Comparison of ENCODE assay signal across 15 cellular contexts in the genomic region with DNA sequence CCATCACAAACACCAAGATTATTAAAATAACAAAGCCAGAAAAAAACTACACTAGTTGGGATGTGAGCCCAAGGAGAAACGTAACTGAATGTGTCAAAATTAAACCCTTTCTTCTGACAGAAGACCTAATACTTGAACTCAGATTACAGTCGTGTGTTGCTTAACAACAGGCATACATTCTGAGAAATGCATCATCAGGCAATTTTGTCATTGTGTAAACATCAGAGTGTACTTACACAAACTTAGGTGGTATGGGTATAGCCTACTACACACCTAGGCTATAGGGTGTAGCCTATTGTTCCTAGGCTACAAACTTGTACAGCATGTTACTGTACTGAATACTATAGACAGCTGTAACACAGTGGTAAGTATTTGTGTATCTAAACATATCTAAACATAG.
"Had no signal": no experiment of that assay in that cellular context is flagged by ENCODE, and none has a peak within 500 bp of the region (broad histone marks: within the 10 kb centered on the region; RNA-seq: fewer than 3 reads in every experiment).

No MANE protein-coding gene starts in this region.

- H3K36me3 ChIP-seq: uterus had no signal

- H3K4me3 ChIP-seq: left ventricle myocardium inferior, tibial nerve, uterus had no signal

- H3K9me3 ChIP-seq: left ventricle myocardium inferior, tibial nerve, uterus had no signal

- H3K27me3 ChIP-seq: tibial nerve, uterus had no signal

- ATAC-seq: naive thymus-derived CD8-positive, alpha-beta T cell; stimulated activated naive B cell treated with anti-CD40 and anti-IgM and Interleukin-4, amounts not matched to agents 10 μg/mL and 1 μg/mL and 100 μg/mL, for 72 hours had no signal

- H3K27ac ChIP-seq: left ventricle myocardium inferior, tibial nerve had no signal

- H3K4me1 ChIP-seq: uterus had no signal

- FAIRE-seq: endothelial cell of umbilical vein, kidney had no signal

- DNase-seq: activated CD4-positive, alpha-beta T cell treated with anti-CD3 and anti-CD28 coated beads, Interleukin-2, amount 50 U/mL, for 48 hours; activated effector memory CD4-positive, alpha-beta T cell treated with Interleukin-2 at 50 U/mL for 16 hours; amniotic stem cell; effector CD8-positive, alpha-beta T cell; kidney; left ventricle myocardium inferior; naive thymus-derived CD8-positive, alpha-beta T cell; posterior cingulate gyrus; retina; stimulated activated CD4-positive, alpha-beta T cell treated with anti-CD3 and anti-CD28 coated beads, Interleukin-2, amount 100 ng/mL, for 48 hours; stimulated activated naive B cell treated with anti-CD40 and anti-IgM and Interleukin-4, amounts not matched to agents 10 μg/mL and 1 μg/mL and 100 μg/mL, for 72 hours; substantia nigra; uterus had no signal
